ENCODE assay signal across 1 cellular context in the genomic region with DNA sequence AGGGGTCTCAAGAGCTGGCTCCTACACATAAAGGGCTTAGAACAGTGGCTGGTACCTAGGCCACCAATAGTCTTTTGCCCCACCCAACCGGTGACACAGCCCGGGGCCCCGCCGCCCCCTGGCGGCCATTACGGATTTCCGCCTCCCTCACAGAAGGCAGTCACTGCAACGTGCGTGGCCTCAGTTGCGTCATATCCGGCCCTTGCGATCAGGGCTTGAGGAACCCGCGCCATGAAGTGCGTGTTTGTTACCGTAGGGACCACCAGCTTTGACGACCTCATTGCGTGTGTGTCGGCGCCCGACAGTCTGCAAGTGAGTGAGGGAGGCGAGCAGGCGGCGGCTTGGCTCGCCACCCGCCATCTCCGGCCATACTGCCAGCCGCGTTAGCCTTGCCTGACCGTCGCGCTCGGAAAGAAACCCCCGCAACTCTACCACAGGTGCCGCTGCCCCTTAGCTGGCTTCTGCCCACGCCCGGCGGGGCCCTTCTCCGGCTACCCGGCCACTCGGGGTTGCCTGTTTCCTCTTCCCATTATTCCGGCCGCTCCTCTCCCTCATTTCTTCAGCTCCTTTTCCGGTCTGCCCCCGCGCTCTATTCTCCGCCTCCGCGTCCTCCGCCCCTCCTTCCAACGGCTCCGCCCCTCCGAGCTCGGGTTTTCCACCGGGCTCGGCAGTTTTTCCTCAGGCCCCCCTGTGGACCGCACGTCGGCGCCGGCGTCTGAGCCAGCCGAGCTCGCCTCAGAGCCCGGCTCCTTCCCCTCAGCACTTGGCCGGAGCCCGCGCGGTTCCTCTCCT.
TF ChIP-seq lines count a peak whose summit lies in the region.

TSS of gene ALG13 (plus strand) at position 183 of the 792 bp plus-strand sequence. CDS start at position 232, 49 bp downstream.

TF ChIP-seq in IMR-90, 13 proteins besides CTCF, POLR2A, EP300 and RAD21 (continued from another document):
- TF ChIP-seq MXI1 (IDR thresholded peaks at IDR 0.05; ENCODE audit: borderline replicate concordance, low read depth, low read length) (no peak), RFX5 (IDR thresholded peaks at IDR 0.05; ENCODE audit: low read depth, low read length) (no peak), FOS (IDR thresholded peaks at IDR 0.05; ENCODE audit: low read depth, low read length) (no peak), SMC3 (IDR thresholded peaks at IDR 0.05; ENCODE audit: low read depth, low read length) (no peak), BHLHE40 (IDR thresholded peaks at IDR 0.05; ENCODE audit: low read depth, low read length) (no peak), CHD1 (IDR thresholded peaks at IDR 0.05; ENCODE audit: low read depth, low read length) (no peak; the same call in 1 of the 2 replicates), NFE2L2 (IDR thresholded peaks at IDR 0.05; ENCODE audit: low read depth, low read length) (no peak)
